In genomic region chr7:101841328-101841727, GRCh38 we compare ENCODE assay signal across 20 cellular contexts. TPM values are rescaled to one million over a fixed set of nuclear protein-coding genes. Genes with fewer than 3 reads are reported as not detected.
A peak's percentile ranks its signal among the peaks of the same experiment; 100 is the strongest.
DNase-seq lines count a peak whose midpoint lies in the region; ATAC-seq, FAIRE-seq and TF ChIP-seq lines count a peak whose summit lies in the region.
"Had no signal": no experiment of that assay in that cellular context is flagged by ENCODE, and none has a peak within 500 bp of the region (broad histone marks: within the 10 kb centered on the region; RNA-seq: fewer than 3 reads in every experiment).

No MANE protein-coding gene starts in this region.

- H3K9me3 ChIP-seq in SU-DHL-6 (ENCODE audit: insufficient read depth, low read length) (no peaks in the 10 kb centered on the region; the same call in 1 of the 2 replicates), hepatocyte (ENCODE audit: low read depth) (no peaks in the 10 kb centered on the region), mammary epithelial cell (replicated peaks; ENCODE audit: insufficient read depth, low read length) (no peaks in the 10 kb centered on the region)

- H3K4me3 ChIP-seq in SU-DHL-6 (ENCODE audit: insufficient read depth, low read length, poor library complexity, severe bottlenecking) (no peak overlapping the region), hepatocyte (no peak overlapping the region), mammary epithelial cell (replicated peaks in 1 of 3; ENCODE audit: insufficient read depth in 1 of 3, low read depth in 2 of 3, low read length in 3 of 3) (no peak overlapping the region)
- H3K4me3 ChIP-seq: GM23248, HAP-1 had no signal

- peaks cover 27% of the 10 kb centered on the region; the same call in 1 of the 2 replicates for H3F3A ChIP-seq in SU-DHL-6 (ENCODE audit: insufficient read depth)

- TF ChIP-seq CTCF in SU-DHL-6 (IDR thresholded peaks at IDR 0.05; ENCODE audit: insufficient read depth, low read length, poor library complexity, severe bottlenecking) (no peak), hepatocyte (IDR thresholded peaks at IDR 0.05; ENCODE audit: poor library complexity) (no peak), mammary epithelial cell (conservative IDR thresholded peaks at IDR 0.05 in 1 of 2, IDR thresholded peaks at IDR 0.05 in 1 of 2; ENCODE audit: extremely low read depth in 1 of 2, insufficient read depth in 1 of 2, low read depth in 1 of 2, low read length in 2 of 2) (no peak)

- H3K9me2 ChIP-seq in SU-DHL-6 (replicated peaks; ENCODE audit: insufficient read depth, low read length) (no peaks in the 10 kb centered on the region), hepatocyte (replicated peaks; ENCODE audit: insufficient read depth) (no peaks in the 10 kb centered on the region)

- H3K4me2 ChIP-seq in SU-DHL-6 (ENCODE audit: low read depth, low read length, poor library complexity, severe bottlenecking) (peak overlapping the region; percentile 22), hepatocyte (no peak overlapping the region), mammary epithelial cell (ENCODE audit: insufficient read depth, low read depth, low read length) (no peak overlapping the region)

- H3K4me1 ChIP-seq in hepatocyte (ENCODE audit: insufficient read depth) (no peaks in the 10 kb centered on the region), mammary epithelial cell (ENCODE audit: insufficient read depth, low read length) (no peaks in the 10 kb centered on the region)

- no peak overlapping the region for H3K9ac ChIP-seq in SU-DHL-6 (ENCODE audit: low read length)
- no peak overlapping the region for H3K9ac ChIP-seq in mammary epithelial cell (ENCODE audit: insufficient read depth, low read length)
- H3K9ac ChIP-seq: GM23248 had no signal

- H2AFZ ChIP-seq in SU-DHL-6 (ENCODE audit: low read depth, low read length, severe bottlenecking), result no peak overlapping the region
- no peak overlapping the region for H2AFZ ChIP-seq in hepatocyte
- no peak overlapping the region for H2AFZ ChIP-seq in mammary epithelial cell (ENCODE audit: low read depth, low read length)
- H2AFZ ChIP-seq: GM23248 had no signal

- dilution Hi-C loops in mammary epithelial cell (cut with HindIII; ENCODE audit: low sequenced_read_pairs), result no loop called here

- no TSS peak for BruUV-seq in mammary epithelial cell (replicated peaks; lab: Mats Ljungman, UMichigan)

- H4K20me1 ChIP-seq in SU-DHL-6 (ENCODE audit: low read depth, low read length) (peaks cover 25% of the 10 kb centered on the region), hepatocyte (ENCODE audit: insufficient read depth, poor library complexity, severe bottlenecking) (peaks cover 19% of the 10 kb centered on the region), mammary epithelial cell (ENCODE audit: insufficient read depth, low read length) (no peaks in the 10 kb centered on the region)

- peak; percentile 27 for FAIRE-seq in G401.6 (lab: Jason Lieb, UNC)
- FAIRE-seq: GM12891, GM19239 had no signal

- in situ Hi-C loops in mammary epithelial cell (cut with MboI; ENCODE audit: low sequenced_read_pairs in 2 of 2), result loop anchor here in 1 of 2 donors (25.0 kb wide), 1 partner anchor 396 kb away; no protein-coding TSS in a partner anchor

- CTCF ChIA-PET in mammary epithelial cell (lab: Charles Lee; ENCODE audit: low non-redundant PET), result interaction anchor here (0.6 kb wide), 1 partner anchor 112 kb away, joined by 3 read pairs; no protein-coding TSS in a partner anchor

- DNase-seq in hepatocyte (ENCODE audit: low spot score), result no peak
- no peak for DNase-seq in mammary epithelial cell
- no peak for DNase-seq in activated CD4-positive, CD25-positive, alpha-beta regulatory T cell (lab: John Stamatoyannopoulos, UW)
- DNase-seq: 8988T; C1 segment of cervical spinal cord; CD4-positive, CD25-positive, alpha-beta regulatory T cell; CD8-positive, alpha-beta memory T cell; COR-L47; DMS 273 treated with DMSO at 0.1 percent for 48 hours; DMS53; DND-41; EL; GM23248 had no signal

- peaks cover 100% of the 10 kb centered on the region for H3K79me2 ChIP-seq in SU-DHL-6 (ENCODE audit: insufficient read depth, low read length)
- H3K79me2 ChIP-seq in hepatocyte, result peaks cover 97% of the 10 kb centered on the region
- peaks cover 69% of the 10 kb centered on the region for H3K79me2 ChIP-seq in mammary epithelial cell (ENCODE audit: insufficient read depth, low read length)

- peaks cover 30% of the 10 kb centered on the region for H3K36me3 ChIP-seq in SU-DHL-6 (ENCODE audit: low read length)
- H3K36me3 ChIP-seq in hepatocyte (replicated peaks; ENCODE audit: insufficient read depth, low read depth), result no peaks in the 10 kb centered on the region
- no peaks in the 10 kb centered on the region for H3K36me3 ChIP-seq in mammary epithelial cell (ENCODE audit: insufficient read depth, low read length)
- H3K36me3 ChIP-seq: HAP-1 had no signal

- H3K27me3 ChIP-seq in SU-DHL-6 (ENCODE audit: low read length) (no peaks in the 10 kb centered on the region), hepatocyte (no peaks in the 10 kb centered on the region), mammary epithelial cell (ENCODE audit: insufficient read depth, low read length) (no peaks in the 10 kb centered on the region)

- WGBS in hepatocyte (ENCODE audit: low lambda C conversion rate, missing lambda C conversion rate), result 90% methylated on average over 3 of the region's 3 CpGs
- 98% methylated on average over 3 of the region's 3 CpGs for WGBS in mammary epithelial cell (ENCODE audit: low coverage, missing lambda C conversion rate)

- ATAC-seq in HG02798 (IDR thresholded peaks at IDR 0.05; ENCODE audit: poor library complexity, unreplicated experiment) (no peak), HG02938 (IDR thresholded peaks at IDR 0.05; ENCODE audit: unreplicated experiment) (no peak)

- intact Hi-C loops in mammary epithelial cell (cut with micrococcal nuclease), result no loop called here

- H3K27ac ChIP-seq in SU-DHL-6 (ENCODE audit: low read depth, low read length), result peak overlapping the region; percentile 53
- H3K27ac ChIP-seq in hepatocyte, result peak overlapping the region; percentile 26
- H3K27ac ChIP-seq in mammary epithelial cell (ENCODE audit: insufficient read depth, low read depth, low read length), result no peak overlapping the region
- H3K27ac ChIP-seq: GM23248 had no signal

RNA-seq across cellular contexts. Expression of gene CUX1, which starts 23.9 kb away (rescaled TPM):
- total RNA-seq in hepatocyte (60.1 and 64.3 TPM in 2 replicates), mammary epithelial cell (10 to 100 TPM; 23.0 to 45.6 TPM)
- polyA plus RNA-seq in hepatocyte (76.8 and 92.5 TPM in 2 replicates), mammary epithelial cell (13.5 TPM)
- 14.4 TPM for polyA minus RNA-seq in mammary epithelial cell
